8 cellular contexts compared by ENCODE assay signal in the genomic region with DNA sequence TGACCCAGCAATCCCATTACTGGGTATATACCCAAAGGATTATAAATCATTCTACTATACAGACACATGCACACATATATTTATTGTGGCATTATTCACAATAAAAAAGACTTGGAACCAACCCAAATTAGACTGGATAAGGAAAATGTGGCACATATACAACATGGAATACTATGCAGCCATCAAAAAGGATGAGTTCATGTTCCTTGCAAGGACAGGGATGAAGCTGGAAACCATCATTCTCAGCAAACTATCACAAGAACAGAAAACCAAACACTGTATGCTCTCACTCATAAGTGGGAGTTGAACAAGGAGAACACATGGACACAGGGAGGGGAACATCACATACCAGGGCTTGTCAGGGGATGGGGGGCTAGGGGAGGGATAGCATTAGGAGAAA. TPM values are rescaled to one million over a fixed set of nuclear protein-coding genes. Genes with fewer than 3 reads are reported as not detected.
"Had no signal": no experiment of that assay in that cellular context is flagged by ENCODE, and none has a peak within 500 bp of the region (broad histone marks: within the 10 kb centered on the region; RNA-seq: fewer than 3 reads in every experiment).

No MANE protein-coding gene starts in this region.

RNA-seq across cellular contexts. Expression of gene DSPP, which starts 34.0 kb away (rescaled TPM):
- total RNA-seq: M059J, NCI-H460, OCI-LY7, PC-9, Right ventricle myocardium inferior, RPMI7951, SK-MEL-5 had no signal

RNA-seq across cellular contexts. Expression of gene SPARCL1, which starts 45.2 kb away (rescaled TPM):
- total RNA-seq: NCI-H460, OCI-LY7, PC-9, SJCRH30, SK-MEL-5 had no signal
